In the genomic region with DNA sequence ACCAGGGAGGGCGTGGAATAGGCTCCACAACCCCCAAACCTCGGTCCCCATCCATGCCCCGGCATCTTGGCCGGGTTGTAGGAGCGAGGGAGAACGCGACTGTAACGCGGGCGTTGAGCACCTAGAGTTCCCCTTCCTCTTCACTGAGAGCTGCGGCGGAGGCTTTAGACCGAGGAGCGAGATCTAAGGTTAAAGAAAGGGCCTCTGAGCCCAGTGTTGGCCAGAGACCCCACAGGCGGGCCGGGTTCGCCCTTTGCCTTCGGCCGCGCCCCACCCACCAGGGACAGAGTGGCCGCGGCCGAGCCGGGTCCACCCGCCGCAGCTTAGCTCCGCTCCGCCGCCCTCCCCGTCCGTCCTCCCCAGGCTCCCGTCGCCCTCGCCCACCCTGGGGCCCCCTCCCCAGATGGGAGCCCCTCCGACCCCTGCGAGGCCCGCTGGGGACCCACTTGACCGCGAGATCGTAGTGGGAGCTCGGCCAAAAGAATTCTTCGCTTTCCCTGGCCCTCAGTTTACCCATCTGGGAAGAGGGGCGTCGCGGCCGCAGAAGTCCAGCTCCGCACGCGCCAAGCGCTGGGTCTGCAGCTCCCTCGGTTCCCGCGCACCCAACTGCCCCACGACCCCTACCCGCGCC, we compare ENCODE assay signal across 1 cellular context.
TF ChIP-seq lines count a peak whose summit lies in the region.

No MANE protein-coding gene starts in this region.

TF ChIP-seq in K562, 482 proteins besides CTCF, POLR2A, EP300 and RAD21:
- peak in 1 of 2 experiments; percentile 58 for TF ChIP-seq E2F6 (IDR thresholded peaks at IDR 0.05; ENCODE audit: borderline replicate concordance in 1 of 2, extremely low read depth in 1 of 2, insufficient read depth in 1 of 2, insufficient read length in 1 of 2, low read depth in 1 of 2, low read length in 1 of 2, poor library complexity in 1 of 2, severe bottlenecking in 1 of 2)
- no peak for TF ChIP-seq ZBTB11 (CRISPR knock-in tag; IDR thresholded peaks at IDR 0.05)
- TF ChIP-seq ZBTB7A (IDR thresholded peaks at IDR 0.05; ENCODE audit: borderline replicate concordance, control insufficient read depth, low read depth, low read length): 0 out of 2 replicates have a peak, but pooled peaks have one; percentile 16
